ENCODE assay signal across 14 cellular contexts in the genomic region with DNA sequence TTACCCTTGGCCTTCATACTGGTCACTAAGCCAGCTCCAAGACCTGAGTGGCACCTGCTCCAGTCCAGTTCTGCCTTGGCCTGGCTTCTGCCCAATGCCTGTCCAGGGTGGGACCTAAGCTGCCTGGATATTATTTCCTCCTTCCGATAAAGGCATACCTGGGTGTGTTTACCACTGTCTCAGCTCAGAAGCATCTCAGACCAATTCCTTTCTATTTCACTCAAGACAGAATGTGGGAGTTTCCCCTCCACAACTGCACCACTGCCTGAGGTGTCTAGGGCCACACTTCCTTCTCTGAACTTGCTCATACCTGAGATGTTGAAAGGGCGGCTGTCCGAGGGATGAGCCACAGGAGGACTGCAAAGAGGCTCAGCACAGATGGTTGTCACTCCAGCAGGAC. TPM values are rescaled to one million over a fixed set of nuclear protein-coding genes. Genes with fewer than 3 reads are reported as not detected.
DNase-seq lines count a peak whose midpoint lies in the region; ATAC-seq, FAIRE-seq and TF ChIP-seq lines count a peak whose summit lies in the region.
"Had no signal": no experiment of that assay in that cellular context is flagged by ENCODE, and none has a peak within 500 bp of the region (broad histone marks: within the 10 kb centered on the region; RNA-seq: fewer than 3 reads in every experiment).

No MANE protein-coding gene starts in this region.

- no peak overlapping the region for H3K4me3 ChIP-seq in GM12878
- no peak overlapping the region for H3K4me3 ChIP-seq in CD8-positive, alpha-beta memory T cell (ENCODE audit: low read length)
- no peak overlapping the region for H3K4me3 ChIP-seq in CD8-positive, alpha-beta T cell (ENCODE audit: low read depth, low read length)
- H3K4me3 ChIP-seq: psoas muscle had no signal

- no peak for FAIRE-seq in GM12878 (lab: Jason Lieb, UNC)

- peak; percentile 56 for ATAC-seq in HG03108 (IDR thresholded peaks at IDR 0.05; ENCODE audit: unreplicated experiment)
- peak; percentile 88 for ATAC-seq in GM12878
- peak; percentile 73 for ATAC-seq in stimulated activated memory B cell treated with anti-CD40 and anti-IgM and Interleukin-4, amounts not matched to agents 10 μg/mL and 1 μg/mL and 100 μg/mL, for 72 hours
- ATAC-seq in CD8-positive, alpha-beta T cell, result no peak
- ATAC-seq: psoas muscle had no signal

- in situ Hi-C loops in GM12878 (cut with MboI), result no loop called here

- no peaks in the 10 kb centered on the region for H3K79me2 ChIP-seq in GM12878 (ENCODE audit: control insufficient read depth, insufficient read depth, low read length)

- intact Hi-C loops in GM12878 (cut with micrococcal nuclease; ENCODE audit: unreplicated experiment), result no loop called here
- intact Hi-C loops in CD8-positive, alpha-beta T cell (cut with DNase I, micrococcal nuclease), result no loop called here

- TF ChIP-seq EP300 in GM12878 (IDR thresholded peaks at IDR 0.05; ENCODE audit: borderline replicate concordance in 1 of 2, control insufficient read depth in 1 of 2, low read depth in 2 of 2, low read length in 2 of 2), result no peak

- no peaks in the 10 kb centered on the region for H3K9me3 ChIP-seq in GM12878 (replicated peaks; ENCODE audit: control insufficient read depth, insufficient read depth, low read length)
- H3K9me3 ChIP-seq in CD8-positive, alpha-beta memory T cell (ENCODE audit: low read length), result no peaks in the 10 kb centered on the region
- H3K9me3 ChIP-seq in CD8-positive, alpha-beta T cell (ENCODE audit: low read length), result no peaks in the 10 kb centered on the region
- H3K9me3 ChIP-seq: psoas muscle had no signal

- H4K20me1 ChIP-seq in GM12878 (ENCODE audit: control insufficient read depth, insufficient read depth), result no peaks in the 10 kb centered on the region

- RAD21 ChIA-PET in GM12878 (lab: Charles Lee; ENCODE audit: unreplicated experiment), result interaction anchor here (0.8 kb wide), 2 partner anchors 26 kb away, joined by 3 read pairs; no protein-coding TSS in a partner anchor

- no peaks in the 10 kb centered on the region for H3K36me3 ChIP-seq in GM12878 (ENCODE audit: control insufficient read depth in 2 of 2, insufficient read depth in 2 of 2, low read length in 1 of 2)
- H3K36me3 ChIP-seq in CD8-positive, alpha-beta memory T cell (ENCODE audit: insufficient read depth, low read length), result no peaks in the 10 kb centered on the region
- no peaks in the 10 kb centered on the region for H3K36me3 ChIP-seq in CD8-positive, alpha-beta T cell (ENCODE audit: insufficient read depth, low read length)

- no peak overlapping the region for H3K4me3 Mint-ChIP-seq in stimulated activated memory B cell treated with anti-CD40 and anti-IgM and Interleukin-4, amounts not matched to agents 10 μg/mL and 1 μg/mL and 100 μg/mL, for 72 hours
- H3K4me3 Mint-ChIP-seq in CD8-positive, alpha-beta memory T cell, result no peak overlapping the region
- no peak overlapping the region for H3K4me3 Mint-ChIP-seq in CD8-positive, alpha-beta T cell
- H3K4me3 Mint-ChIP-seq: memory B cell had no signal

- peaks cover 8% of the 10 kb centered on the region for H3K4me1 Mint-ChIP-seq in stimulated activated memory B cell treated with anti-CD40 and anti-IgM and Interleukin-4, amounts not matched to agents 10 μg/mL and 1 μg/mL and 100 μg/mL, for 72 hours
- H3K4me1 Mint-ChIP-seq in CD8-positive, alpha-beta memory T cell, result peaks cover 0 to 5% (median 4%) of the 10 kb centered on the region in 3 donors
- H3K4me1 Mint-ChIP-seq in CD8-positive, alpha-beta T cell (ENCODE audit: low read depth), result peaks cover 21% of the 10 kb centered on the region

- POLR2A ChIA-PET in GM12878 (lab: Charles Lee), result interaction anchor here (1.1 to 1.8 kb wide), 2 partner anchors 26 to 31 kb away, joined by 3 to 6 read pairs; no protein-coding TSS in a partner anchor
- POLR2A ChIA-PET in CD8-positive, alpha-beta memory T cell (lab: Charles Lee), result interaction anchor here (0.7 kb wide), 1 partner anchor 1300 kb away, joined by 3 read pairs; no protein-coding TSS in a partner anchor
- POLR2A ChIA-PET in CD8-positive, alpha-beta T cell (lab: Charles Lee), result no interaction called here

- H3K36me3 Mint-ChIP-seq in stimulated activated memory B cell treated with anti-CD40 and anti-IgM and Interleukin-4, amounts not matched to agents 10 μg/mL and 1 μg/mL and 100 μg/mL, for 72 hours, result no peaks in the 10 kb centered on the region
- no peaks in the 10 kb centered on the region for H3K36me3 Mint-ChIP-seq in CD8-positive, alpha-beta memory T cell
- H3K36me3 Mint-ChIP-seq in CD8-positive, alpha-beta T cell, result no peaks in the 10 kb centered on the region
- H3K36me3 Mint-ChIP-seq: memory B cell had no signal

- peaks cover 3% of the 10 kb centered on the region; the same call in 1 of the 2 replicates for H3K4me1 ChIP-seq in GM12878 (ENCODE audit: control insufficient read depth, insufficient read depth, low read length)
- no peaks in the 10 kb centered on the region for H3K4me1 ChIP-seq in CD8-positive, alpha-beta memory T cell (ENCODE audit: insufficient read depth, low read length)
- H3K4me1 ChIP-seq in CD8-positive, alpha-beta T cell (ENCODE audit: insufficient read depth, low read length), result peaks cover 9% of the 10 kb centered on the region

- H3K27me3 Mint-ChIP-seq in stimulated activated memory B cell treated with anti-CD40 and anti-IgM and Interleukin-4, amounts not matched to agents 10 μg/mL and 1 μg/mL and 100 μg/mL, for 72 hours, result no peaks in the 10 kb centered on the region
- no peaks in the 10 kb centered on the region for H3K27me3 Mint-ChIP-seq in CD8-positive, alpha-beta memory T cell
- no peaks in the 10 kb centered on the region for H3K27me3 Mint-ChIP-seq in CD8-positive, alpha-beta T cell (ENCODE audit: low read depth)
- H3K27me3 Mint-ChIP-seq: memory B cell had no signal

- SMC1A ChIA-PET in GM12878 (lab: Charles Lee; ENCODE audit: uncharacterized antibody, unreplicated experiment), result interaction anchor here (0.5 to 1.5 kb wide), 2 partner anchors 23 to 48 kb away, joined by 3 to 8 read pairs; no protein-coding TSS in a partner anchor

- no peaks in the 10 kb centered on the region for H3K27me3 ChIP-seq in GM12878 (replicated peaks in 1 of 2; ENCODE audit: control insufficient read depth in 2 of 2, insufficient read depth in 2 of 2, low read length in 1 of 2)
- no peaks in the 10 kb centered on the region for H3K27me3 ChIP-seq in CD8-positive, alpha-beta memory T cell (ENCODE audit: insufficient read depth, low read length, poor library complexity, severe bottlenecking)
- H3K27me3 ChIP-seq in CD8-positive, alpha-beta T cell (ENCODE audit: insufficient read depth, low read length), result no peaks in the 10 kb centered on the region

- TF ChIP-seq CTCF in GM12878 (IDR thresholded peaks at IDR 0.05 in 2 of 3, conservative IDR thresholded peaks at IDR 0.05 in 1 of 3; ENCODE audit: control insufficient read depth in 2 of 3, extremely low read depth in 1 of 3, insufficient read depth in 1 of 3, low read depth in 3 of 3, low read length in 3 of 3), result no peak
- TF ChIP-seq CTCF in CD8-positive, alpha-beta T cell (IDR thresholded peaks at IDR 0.05), result no peak

- TF ChIP-seq POLR2A in GM12878 (IDR thresholded peaks at IDR 0.05; ENCODE audit: low read depth, low read length), result no peak

- H3K27ac ChIP-seq in GM12878 (ENCODE audit: control insufficient read depth, insufficient read depth), result no peak overlapping the region
- H3K27ac ChIP-seq in CD8-positive, alpha-beta memory T cell (ENCODE audit: low read depth, low read length), result no peak overlapping the region
- H3K27ac ChIP-seq in CD8-positive, alpha-beta T cell (ENCODE audit: low read depth, low read length), result no peak overlapping the region
- H3K27ac ChIP-seq: psoas muscle had no signal

- no peak overlapping the region for H3K9ac ChIP-seq in GM12878 (ENCODE audit: control insufficient read depth, insufficient read depth, low read length)

- BruUV-seq in GM12878 (replicated peaks; lab: Mats Ljungman, UMichigan), result no TSS peak

- H3K4me2 ChIP-seq in GM12878 (ENCODE audit: control insufficient read depth, insufficient read depth), result no peak overlapping the region

- no peaks in the 10 kb centered on the region for H3K9me3 Mint-ChIP-seq in stimulated activated memory B cell treated with anti-CD40 and anti-IgM and Interleukin-4, amounts not matched to agents 10 μg/mL and 1 μg/mL and 100 μg/mL, for 72 hours
- no peaks in the 10 kb centered on the region for H3K9me3 Mint-ChIP-seq in CD8-positive, alpha-beta memory T cell
- no peaks in the 10 kb centered on the region for H3K9me3 Mint-ChIP-seq in CD8-positive, alpha-beta T cell
- H3K9me3 Mint-ChIP-seq: memory B cell had no signal

- CTCF ChIA-PET in GM12878 (lab: Yijun Ruan, JAX), result no interaction called here
- CTCF ChIA-PET in CD8-positive, alpha-beta memory T cell (lab: Charles Lee), result interaction anchor here (1.3 to 1.4 kb wide), 2 partner anchors 19 to 104 kb away, joined by 3 to 4 read pairs; no protein-coding TSS in a partner anchor
- CTCF ChIA-PET in CD8-positive, alpha-beta T cell (lab: Charles Lee), result interaction anchor here (1.4 kb wide), 1 partner anchor 10 kb away, joined by 3 read pairs; no protein-coding TSS in a partner anchor

- H3K27ac Mint-ChIP-seq in stimulated activated memory B cell treated with anti-CD40 and anti-IgM and Interleukin-4, amounts not matched to agents 10 μg/mL and 1 μg/mL and 100 μg/mL, for 72 hours, result peak overlapping the region; percentile 14
- H3K27ac Mint-ChIP-seq in CD8-positive, alpha-beta memory T cell, result peak overlapping the region in 1 of 8 donors; percentile 57
- H3K27ac Mint-ChIP-seq in CD8-positive, alpha-beta T cell, result no peak overlapping the region
- H3K27ac Mint-ChIP-seq: memory B cell had no signal

- no peak overlapping the region; the same call in 1 of the 2 replicates for H2AFZ ChIP-seq in GM12878 (ENCODE audit: control insufficient read depth, low read depth, low read length)

- 33% methylated on average over 3 of the region's 3 CpGs for WGBS in GM12878 (ENCODE audit: insufficient coverage, insufficient replicate concordance, low lambda C conversion rate, missing lambda C conversion rate)

- peak; percentile 50 for DNase-seq in activated CD8-positive, alpha-beta memory T cell treated with anti-CD3 and anti-CD28 coated beads, Interleukin-2, amount 50 U/mL, for 48 hours
- DNase-seq in activated CD8-positive, alpha-beta memory T cell treated with anti-CD3 and anti-CD28 coated beads for 24 hours, result no peak
- DNase-seq in GM12878 (ENCODE audit: low read depth, low spot score) (no peak), DMS79 (lab: John Stamatoyannopoulos, UW) (no peak)
- no peak for DNase-seq in CD8-positive, alpha-beta memory T cell
- DNase-seq in CD8-positive, alpha-beta T cell, result no peak
- DNase-seq: activated CD4-positive, alpha-beta T cell treated with anti-CD3 and anti-CD28 coated beads for 1 hour; IMR-90; NCI-H146; NCI-H774; psoas muscle had no signal

- no peak for TF ChIP-seq RAD21 in GM12878 (IDR thresholded peaks at IDR 0.05; ENCODE audit: insufficient read depth, low read depth, low read length)

RNA-seq across cellular contexts. Expression of gene CAB39, which starts 18.4 kb away (rescaled TPM):
- total RNA-seq in GM12878 (2013; cell fraction: nucleolus; rRNA removed), result 112 and 114 TPM in 2 replicates
- total RNA-seq in GM12878 (2014; rRNA removed) (65.0 and 66.7 TPM in 2 replicates), GM12878 (2014; rRNA removed; fragmentation: Illumina TruSeq; extraction: Trizol) (88.0 and 90.4 TPM in 2 replicates), GM12878 (2021) (76.0 and 78.6 TPM in 2 replicates)
- 28.1 TPM for polyA plus RNA-seq in GM12878 (2011; ENCODE audit: low read depth)
- polyA plus RNA-seq in GM12878 (2011; rRNA removed) (129 and 157 TPM in 2 replicates), GM12878 (2014; fragmentation: Illumina TruSeq; extraction: Trizol) (86.0 and 90.8 TPM in 2 replicates), GM12878 (2014; fragmentation: Nextera tagmentation; extraction: Ambion mirVana) (10 to 100 TPM; 37.2 to 42.8 TPM), GM12878 (2014; rRNA removed) (54.8 and 59.9 TPM in 2 replicates), GM12878 (2016; fragmentation: Nextera tagmentation; extraction: Ambion mirVana) (10 to 100 TPM; 13.3 to 60.8 TPM)
- polyA plus RNA-seq in GM12878 (2011; cell fraction: cytosol; rRNA removed), result 49.4 and 63.1 TPM in 2 replicates
- polyA plus RNA-seq in GM12878 (2011; cell fraction: nucleus; rRNA removed), result 53.4 and 55.1 TPM in 2 replicates
- 36.8 and 45.6 TPM in 2 replicates for polyA plus RNA-seq in GM12878 (2012)
- 119 and 163 TPM in 2 replicates for polyA minus RNA-seq in GM12878 (2011; rRNA and poly(A)+ RNA removed)
- 63.6 and 69.4 TPM in 2 replicates for polyA minus RNA-seq in GM12878 (2011; cell fraction: cytosol; rRNA and poly(A)+ RNA removed)
- 36.1 and 66.9 TPM in 2 replicates for polyA minus RNA-seq in GM12878 (2011; cell fraction: nucleus; rRNA and poly(A)+ RNA removed)
- 100 to 1,000 TPM; 136 to 147 TPM for total RNA-seq in CD8-positive, alpha-beta memory T cell
- 80.8 TPM for polyA plus RNA-seq in CD8-positive, alpha-beta memory T cell
- 10 to 100 TPM; 36.4 to 42.6 TPM for total RNA-seq in CD8-positive, alpha-beta T cell
